In genomic region chr5:139402561-139403158, GRCh38 we compare ENCODE assay signal across 8 cellular contexts. TPM values are rescaled to one million over a fixed set of nuclear protein-coding genes. Genes with fewer than 3 reads are reported as not detected.
DNase-seq lines count a peak whose midpoint lies in the region; ATAC-seq and TF ChIP-seq lines count a peak whose summit lies in the region.

No MANE protein-coding gene starts in this region.

- H3K9ac ChIP-seq in OCI-LY1 (ENCODE audit: low read length), result peak overlapping the region; percentile 58; the same call in 1 of the 2 replicates
- H3K9ac ChIP-seq in parathyroid adenoma, result no peak overlapping the region

- H3K9me3 Mint-ChIP-seq in activated T-cell treated with anti-CD3 and anti-CD28 coated beads, Interleukin-2, amount 50 U/mL, for 4 hours, result no peaks in the 10 kb centered on the region

- H3F3A ChIP-seq in OCI-LY1 (ENCODE audit: insufficient read depth, low read length), result no peaks in the 10 kb centered on the region

- DNase-seq in activated T-cell treated with anti-CD3 and anti-CD28 coated beads, Interleukin-2, amount 50 U/mL, for 4 hours, result no peak
- DNase-seq in activated T-cell treated with anti-CD3 and anti-CD28 coated beads for 4 hours (no peak), coronary artery (ENCODE audit: low spot score) (no peak), NCI-H187 treated with DMSO at 0.1 percent for 48 hours (lab: John Stamatoyannopoulos, UW) (no peak), NCI-H128 (lab: John Stamatoyannopoulos, UW; ENCODE audit: unreplicated experiment) (no peak)

- H3K27me3 ChIP-seq in OCI-LY1 (ENCODE audit: insufficient read depth, low read length) (no peaks in the 10 kb centered on the region), parathyroid adenoma (ENCODE audit: control insufficient read depth, insufficient read depth, low read length) (no peaks in the 10 kb centered on the region)

- no peaks in the 10 kb centered on the region for H3K36me3 ChIP-seq in OCI-LY1 (ENCODE audit: insufficient read depth, low read length)
- H3K36me3 ChIP-seq in parathyroid adenoma (ENCODE audit: control insufficient read depth, insufficient read depth, low read length), result no peaks in the 10 kb centered on the region

- TF ChIP-seq CTCF in OCI-LY1 (IDR thresholded peaks at IDR 0.05; ENCODE audit: low read length), result peak; percentile 79
- no peak for TF ChIP-seq CTCF in coronary artery (IDR thresholded peaks at IDR 0.05)
- peak; percentile 21 for TF ChIP-seq CTCF in parathyroid adenoma (IDR thresholded peaks at IDR 0.05)

- ATAC-seq in activated T-cell treated with anti-CD3 and anti-CD28 coated beads, Interleukin-2, amount 50 U/mL, for 4 hours, result no peak
- no peak for ATAC-seq in GM19397 (IDR thresholded peaks at IDR 0.05; ENCODE audit: unreplicated experiment)

- H3K4me1 Mint-ChIP-seq in activated T-cell treated with anti-CD3 and anti-CD28 coated beads, Interleukin-2, amount 50 U/mL, for 4 hours (ENCODE audit: low read depth), result peaks cover 35% of the 10 kb centered on the region

- H3K27ac ChIP-seq in OCI-LY1 (ENCODE audit: low read depth, low read length, poor library complexity, severe bottlenecking) (peak overlapping the region; percentile 89), coronary artery (peak overlapping the region in 1 of 2 donors; percentile 98), parathyroid adenoma (peak overlapping the region; percentile 93)

- H2AFZ ChIP-seq in OCI-LY1 (ENCODE audit: low read length) (no peak overlapping the region), parathyroid adenoma (no peak overlapping the region)

- H3K9me2 ChIP-seq in OCI-LY1 (ENCODE audit: low read depth, low read length), result no peaks in the 10 kb centered on the region

- H3K36me3 Mint-ChIP-seq in activated T-cell treated with anti-CD3 and anti-CD28 coated beads, Interleukin-2, amount 50 U/mL, for 4 hours (ENCODE audit: insufficient read depth), result peaks cover 4% of the 10 kb centered on the region

- H3K79me2 ChIP-seq in OCI-LY1 (ENCODE audit: insufficient read depth, low read length), result no peaks in the 10 kb centered on the region
- H3K79me2 ChIP-seq in parathyroid adenoma, result no peaks in the 10 kb centered on the region

- H3K4me2 ChIP-seq in OCI-LY1 (ENCODE audit: low read length) (peak overlapping the region; percentile 84), parathyroid adenoma (ENCODE audit: low read length) (no peak overlapping the region)

- no peaks in the 10 kb centered on the region for H3K9me3 ChIP-seq in OCI-LY1 (ENCODE audit: low read length)
- no peaks in the 10 kb centered on the region for H3K9me3 ChIP-seq in parathyroid adenoma (ENCODE audit: control insufficient read depth, low read length)

- H3K4me3 ChIP-seq in OCI-LY1 (ENCODE audit: low read depth, low read length, poor library complexity, severe bottlenecking) (peak overlapping the region; percentile 62), coronary artery (peak overlapping the region; percentile 77), parathyroid adenoma (ENCODE audit: low read depth, low read length) (no peak overlapping the region)

- H4K20me1 ChIP-seq in OCI-LY1 (ENCODE audit: insufficient read depth, low read length), result no peaks in the 10 kb centered on the region

- H3K4me1 ChIP-seq in OCI-LY1 (ENCODE audit: insufficient read depth, low read length, severe bottlenecking) (peaks cover 26% of the 10 kb centered on the region), parathyroid adenoma (peaks cover 12% of the 10 kb centered on the region)

- peak overlapping the region; percentile 87 for H3K4me3 Mint-ChIP-seq in activated T-cell treated with anti-CD3 and anti-CD28 coated beads, Interleukin-2, amount 50 U/mL, for 4 hours

- H3K27me3 Mint-ChIP-seq in activated T-cell treated with anti-CD3 and anti-CD28 coated beads, Interleukin-2, amount 50 U/mL, for 4 hours (ENCODE audit: low read depth), result no peaks in the 10 kb centered on the region

RNA-seq across cellular contexts. Expression of gene SPATA24, which starts 1.2 kb away (rescaled TPM):
- total RNA-seq in activated T-cell treated with anti-CD3 and anti-CD28 coated beads, Interleukin-2, amount 50 U/mL, for 4 hours, result 1 to 10 TPM; 2.4 to 3.6 (median 2.6) TPM

RNA-seq across cellular contexts. Expression of gene PROB1, which starts 7.8 kb away (rescaled TPM):
- total RNA-seq in activated T-cell treated with anti-CD3 and anti-CD28 coated beads, Interleukin-2, amount 50 U/mL, for 4 hours, result 1 to 10 TPM; 2.2 to 4.8 (median 4.1) TPM

RNA-seq across cellular contexts. Expression of gene MZB1, which starts 12.9 kb away (rescaled TPM):
- 1 to 10 TPM; 1.8 to 5.0 (median 2.5) TPM for total RNA-seq in activated T-cell treated with anti-CD3 and anti-CD28 coated beads, Interleukin-2, amount 50 U/mL, for 4 hours

RNA-seq across cellular contexts. Expression of gene SLC23A1, which starts 19.6 kb away (rescaled TPM):
- not detected for total RNA-seq in activated T-cell treated with anti-CD3 and anti-CD28 coated beads, Interleukin-2, amount 50 U/mL, for 4 hours

RNA-seq across cellular contexts. Expression of gene DNAJC18, which starts 36.7 kb away (rescaled TPM):
- 10 to 100 TPM; 22.7 to 32.8 (median 26.2) TPM for total RNA-seq in activated T-cell treated with anti-CD3 and anti-CD28 coated beads, Interleukin-2, amount 50 U/mL, for 4 hours
